Comparison of ENCODE assay signal across 18 cellular contexts in the genomic region with DNA sequence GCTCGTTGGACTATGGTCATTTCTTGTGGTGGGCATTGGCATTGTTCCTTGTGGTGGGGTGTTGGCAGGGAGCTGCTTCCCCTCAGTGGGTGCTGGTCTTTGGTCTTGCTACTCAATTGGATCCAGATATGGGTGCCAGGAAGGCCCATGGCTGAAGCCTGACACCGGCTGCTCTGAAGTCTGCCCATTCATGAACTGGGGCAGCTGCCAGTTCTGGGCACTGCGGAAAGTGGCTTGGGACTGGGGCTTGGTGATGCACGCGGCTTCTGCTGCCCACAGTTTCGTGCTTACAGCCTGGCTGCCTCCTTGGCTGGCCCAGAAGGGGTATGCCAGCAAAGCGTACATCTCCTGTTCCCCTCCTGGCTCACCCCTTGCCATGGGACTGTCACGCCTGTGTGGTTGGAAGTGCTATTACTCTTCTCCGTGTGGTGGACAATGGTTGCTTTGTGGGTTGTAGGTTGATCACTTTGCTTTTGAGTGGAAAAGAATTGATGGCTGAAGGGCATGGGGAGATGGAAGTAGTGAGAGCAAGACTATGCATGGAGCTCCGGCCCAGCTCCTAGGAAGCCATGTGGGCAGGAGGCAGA. TPM values are rescaled to one million over a fixed set of nuclear protein-coding genes. Genes with fewer than 3 reads are reported as not detected.
DNase-seq lines count a peak whose midpoint lies in the region; ATAC-seq and TF ChIP-seq lines count a peak whose summit lies in the region.
"Had no signal": no experiment of that assay in that cellular context is flagged by ENCODE, and none has a peak within 500 bp of the region (broad histone marks: within the 10 kb centered on the region; RNA-seq: fewer than 3 reads in every experiment).

No MANE protein-coding gene starts in this region.

- no peaks in the 10 kb centered on the region for H3K27me3 Mint-ChIP-seq in stimulated activated naive CD8-positive, alpha-beta T cell treated with anti-CD3 and anti-CD28 coated beads, Interleukin-15, amount 100 ng/mL, for 72 hours

- no peaks in the 10 kb centered on the region for H3K4me1 Mint-ChIP-seq in stimulated activated naive CD8-positive, alpha-beta T cell treated with anti-CD3 and anti-CD28 coated beads, Interleukin-15, amount 100 ng/mL, for 72 hours

- intact Hi-C loops in head of caudate nucleus (cut with DNase I) = no loop called here
- intact Hi-C loops in breast epithelium (cut with DNase I; ENCODE audit: low total_unique reads) = loop anchor here (1.0 kb wide), 1 partner anchor 16 kb away; no protein-coding TSS in a partner anchor

- H3K27me3 ChIP-seq in breast epithelium = peaks cover 0 to 3% of the 10 kb centered on the region in 2 donors
- H3K27me3 ChIP-seq: BLaER1 treated with 17β-estradiol and CSF1 and Interleukin-3, amounts not matched to agents 10 nM and 100 nM had no signal

- H3K27ac ChIP-seq in breast epithelium = no peak overlapping the region
- H3K27ac ChIP-seq: 22Rv1; BLaER1 treated with 17β-estradiol and CSF1 and Interleukin-3, amounts not matched to agents 10 nM and 100 nM; GM23248 had no signal

- no peaks in the 10 kb centered on the region for H3K9me3 ChIP-seq in breast epithelium
- H3K9me3 ChIP-seq: BLaER1 treated with 17β-estradiol and CSF1 and Interleukin-3, amounts not matched to agents 10 nM and 100 nM; Caco-2 had no signal

- H3K4me1 ChIP-seq in breast epithelium = no peaks in the 10 kb centered on the region
- H3K4me1 ChIP-seq: Caco-2 had no signal

- DNase-seq in Ammon's horn (ENCODE audit: low spot score) = peak; percentile 83
- peak in 40 of 58 donors; percentile 10 to 79 (median 46) for DNase-seq in anterior cingulate cortex (lab: John Stamatoyannopoulos, UW)
- DNase-seq in head of caudate nucleus = peak; percentile 53 to 89 (median 76)
- peak; percentile 41 for DNase-seq in occipital lobe (lab: John Stamatoyannopoulos, UW)
- DNase-seq in breast epithelium (ENCODE audit: low spot score in 2 of 2) = no peak
- DNase-seq in NOMO-1 treated with DMSO at 0.1 percent for 48 hours (lab: John Stamatoyannopoulos, UW; ENCODE audit: unreplicated experiment) = no peak
- DNase-seq in GM13977 (ENCODE audit: low spot score) = no peak
- DNase-seq in stimulated activated naive CD8-positive, alpha-beta T cell treated with anti-CD3 and anti-CD28 coated beads, Interleukin-15, amount 100 ng/mL, for 72 hours = no peak
- DNase-seq: Caco-2, DMS53, GM23248, NCI-H1048, NCI-H1694 treated with DMSO at 0.1 percent for 48 hours, NCI-H69, PC-3 had no signal

- H3K4me3 Mint-ChIP-seq in stimulated activated naive CD8-positive, alpha-beta T cell treated with anti-CD3 and anti-CD28 coated beads, Interleukin-15, amount 100 ng/mL, for 72 hours = no peak overlapping the region

- H3K27ac Mint-ChIP-seq in stimulated activated naive CD8-positive, alpha-beta T cell treated with anti-CD3 and anti-CD28 coated beads, Interleukin-15, amount 100 ng/mL, for 72 hours = no peak overlapping the region

- TF ChIP-seq CTCF in breast epithelium (IDR thresholded peaks at IDR 0.05) = no peak
- TF ChIP-seq CTCF in GM13977 (IDR thresholded peaks at IDR 0.05; ENCODE audit: extremely low read depth, insufficient read depth, missing control alignments) = no peak

- H3K9me3 Mint-ChIP-seq in stimulated activated naive CD8-positive, alpha-beta T cell treated with anti-CD3 and anti-CD28 coated beads, Interleukin-15, amount 100 ng/mL, for 72 hours = no peaks in the 10 kb centered on the region

- ATAC-seq in stimulated activated naive CD8-positive, alpha-beta T cell treated with anti-CD3 and anti-CD28 coated beads, Interleukin-15, amount 100 ng/mL, for 72 hours = no peak
- ATAC-seq: K562, PC-3 had no signal

- in situ Hi-C loops in GM13977 (cut with MboI; ENCODE audit: low pct_unique_long_range_greater_than_20kb, low sequenced_read_pairs, unreplicated experiment) = no loop called here

- H3K36me3 ChIP-seq in breast epithelium = no peaks in the 10 kb centered on the region
- H3K36me3 ChIP-seq: BLaER1 treated with 17β-estradiol and CSF1 and Interleukin-3, amounts not matched to agents 10 nM and 100 nM had no signal

- H3K4me3 ChIP-seq in breast epithelium = no peak overlapping the region
- H3K4me3 ChIP-seq: BLaER1 treated with 17β-estradiol and CSF1 and Interleukin-3, amounts not matched to agents 10 nM and 100 nM; GM23248; K562 had no signal

- TF ChIP-seq POLR2A in breast epithelium (IDR thresholded peaks at IDR 0.05) = no peak

RNA-seq across cellular contexts. Expression of gene ADAMTS14, which starts 54.7 kb away (rescaled TPM):
- total RNA-seq in occipital lobe (0.16 TPM), breast epithelium (under 1 TPM; under 0.01 to 0.15 (median under 0.01) TPM)
- total RNA-seq: Caco-2 had no signal

RNA-seq across cellular contexts. Expression of gene TBATA, which starts 58.2 kb away (rescaled TPM):
- total RNA-seq in occipital lobe (not detected), breast epithelium (not detected)
- total RNA-seq: Caco-2, GM23248, K562, PC-3 had no signal

Comparison
In these comparisons a context has a peak if more than half of its experiments do, and no peak if none do; other contexts are left out.
1. DNase-seq: peak in Ammon's horn (single experiment), anterior cingulate cortex (40 of 58), head of caudate nucleus (42 of 42) and occipital lobe (single experiment); none in breast epithelium (0 of 2), NOMO-1 treated with DMSO at 0.1 percent for 48 hours (single experiment), GM13977 (single experiment) and stimulated activated naive CD8-positive, alpha-beta T cell treated with anti-CD3 and anti-CD28 coated beads, Interleukin-15, amount 100 ng/mL, for 72 hours (0 of 2).